In the genomic region with DNA sequence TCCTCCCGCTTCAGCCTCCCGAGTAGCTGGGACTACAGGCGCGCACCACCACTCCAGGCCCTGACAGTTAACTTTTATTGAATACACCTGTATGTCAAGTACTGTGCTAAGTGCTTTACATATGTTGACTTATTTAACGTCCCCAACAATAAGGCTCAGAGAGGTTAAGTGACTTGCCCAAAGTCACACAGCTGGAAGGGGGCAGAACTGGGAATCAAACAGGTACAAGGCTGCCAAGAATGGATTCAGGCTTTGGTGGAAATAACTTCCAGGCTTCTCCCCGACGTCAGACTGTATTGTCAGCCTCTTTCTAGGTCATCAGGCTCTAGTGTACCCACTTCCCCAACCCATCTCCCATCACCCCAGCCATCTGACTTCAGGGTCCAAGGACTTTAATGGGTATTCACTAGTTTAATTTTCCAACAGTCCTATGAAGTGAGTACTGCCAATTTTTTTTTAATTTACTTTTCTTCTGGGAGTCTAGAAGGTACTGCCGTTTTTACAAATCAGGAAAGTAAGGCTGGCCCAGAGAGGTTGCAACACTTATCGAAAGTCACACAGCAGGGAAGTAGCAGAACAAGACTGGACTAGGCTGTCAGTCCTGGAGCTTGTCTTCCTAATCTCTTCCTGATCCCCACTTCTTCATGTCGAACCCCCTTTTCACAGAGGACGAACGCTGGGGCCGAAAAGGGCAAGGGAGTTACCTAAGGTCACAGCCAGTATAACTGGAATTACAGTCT, we compare ENCODE assay signal across 1 cellular context.
TF ChIP-seq lines count a peak whose summit lies in the region.

No MANE protein-coding gene starts in this region.

TF ChIP-seq in K562, 482 proteins besides CTCF, POLR2A, EP300 and RAD21 (continued from another document):
- TF ChIP-seq, protein P1, sequence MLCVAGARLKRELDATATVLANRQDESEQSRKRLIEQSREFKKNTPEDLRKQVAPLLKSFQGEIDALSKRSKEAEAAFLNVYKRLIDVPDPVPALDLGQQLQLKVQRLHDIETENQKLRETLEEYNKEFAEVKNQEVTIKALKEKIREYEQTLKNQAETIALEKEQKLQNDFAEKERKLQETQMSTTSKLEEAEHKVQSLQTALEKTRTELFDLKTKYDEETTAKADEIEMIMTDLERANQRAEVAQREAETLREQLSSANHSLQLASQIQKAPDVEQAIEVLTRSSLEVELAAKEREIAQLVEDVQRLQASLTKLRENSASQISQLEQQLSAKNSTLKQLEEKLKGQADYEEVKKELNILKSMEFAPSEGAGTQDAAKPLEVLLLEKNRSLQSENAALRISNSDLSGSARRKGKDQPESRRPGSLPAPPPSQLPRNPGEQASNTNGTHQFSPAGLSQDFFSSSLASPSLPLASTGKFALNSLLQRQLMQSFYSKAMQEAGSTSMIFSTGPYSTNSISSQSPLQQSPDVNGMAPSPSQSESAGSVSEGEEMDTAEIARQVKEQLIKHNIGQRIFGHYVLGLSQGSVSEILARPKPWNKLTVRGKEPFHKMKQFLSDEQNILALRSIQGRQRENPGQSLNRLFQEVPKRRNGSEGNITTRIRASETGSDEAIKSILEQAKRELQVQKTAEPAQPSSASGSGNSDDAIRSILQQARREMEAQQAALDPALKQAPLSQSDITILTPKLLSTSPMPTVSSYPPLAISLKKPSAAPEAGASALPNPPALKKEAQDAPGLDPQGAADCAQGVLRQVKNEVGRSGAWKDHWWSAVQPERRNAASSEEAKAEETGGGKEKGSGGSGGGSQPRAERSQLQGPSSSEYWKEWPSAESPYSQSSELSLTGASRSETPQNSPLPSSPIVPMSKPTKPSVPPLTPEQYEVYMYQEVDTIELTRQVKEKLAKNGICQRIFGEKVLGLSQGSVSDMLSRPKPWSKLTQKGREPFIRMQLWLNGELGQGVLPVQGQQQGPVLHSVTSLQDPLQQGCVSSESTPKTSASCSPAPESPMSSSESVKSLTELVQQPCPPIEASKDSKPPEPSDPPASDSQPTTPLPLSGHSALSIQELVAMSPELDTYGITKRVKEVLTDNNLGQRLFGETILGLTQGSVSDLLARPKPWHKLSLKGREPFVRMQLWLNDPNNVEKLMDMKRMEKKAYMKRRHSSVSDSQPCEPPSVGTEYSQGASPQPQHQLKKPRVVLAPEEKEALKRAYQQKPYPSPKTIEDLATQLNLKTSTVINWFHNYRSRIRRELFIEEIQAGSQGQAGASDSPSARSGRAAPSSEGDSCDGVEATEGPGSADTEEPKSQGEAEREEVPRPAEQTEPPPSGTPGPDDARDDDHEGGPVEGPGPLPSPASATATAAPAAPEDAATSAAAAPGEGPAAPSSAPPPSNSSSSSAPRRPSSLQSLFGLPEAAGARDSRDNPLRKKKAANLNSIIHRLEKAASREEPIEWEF (CRISPR knock-in tag; IDR thresholded peaks at IDR 0.05): no peak
- TF ChIP-seq ZFX (CRISPR knock-in tag; IDR thresholded peaks at IDR 0.05) (no peak), COPS2 (conservative IDR thresholded peaks at IDR 0.05) (no peak), RCOR1 (IDR thresholded peaks at IDR 0.05; ENCODE audit: borderline replicate concordance in 1 of 2, low read depth in 2 of 2, low read length in 2 of 2) (peak in 1 of 2 experiments; percentile 12; a peak in 1 of 4 replicates), CHD4 (IDR thresholded peaks at IDR 0.05; ENCODE audit: insufficient read depth, insufficient replicate concordance, low read depth, low read length, poor library complexity, severe bottlenecking) (peak; percentile 60)
